Comparison of ENCODE assay signal across 12 cellular contexts in the genomic region with DNA sequence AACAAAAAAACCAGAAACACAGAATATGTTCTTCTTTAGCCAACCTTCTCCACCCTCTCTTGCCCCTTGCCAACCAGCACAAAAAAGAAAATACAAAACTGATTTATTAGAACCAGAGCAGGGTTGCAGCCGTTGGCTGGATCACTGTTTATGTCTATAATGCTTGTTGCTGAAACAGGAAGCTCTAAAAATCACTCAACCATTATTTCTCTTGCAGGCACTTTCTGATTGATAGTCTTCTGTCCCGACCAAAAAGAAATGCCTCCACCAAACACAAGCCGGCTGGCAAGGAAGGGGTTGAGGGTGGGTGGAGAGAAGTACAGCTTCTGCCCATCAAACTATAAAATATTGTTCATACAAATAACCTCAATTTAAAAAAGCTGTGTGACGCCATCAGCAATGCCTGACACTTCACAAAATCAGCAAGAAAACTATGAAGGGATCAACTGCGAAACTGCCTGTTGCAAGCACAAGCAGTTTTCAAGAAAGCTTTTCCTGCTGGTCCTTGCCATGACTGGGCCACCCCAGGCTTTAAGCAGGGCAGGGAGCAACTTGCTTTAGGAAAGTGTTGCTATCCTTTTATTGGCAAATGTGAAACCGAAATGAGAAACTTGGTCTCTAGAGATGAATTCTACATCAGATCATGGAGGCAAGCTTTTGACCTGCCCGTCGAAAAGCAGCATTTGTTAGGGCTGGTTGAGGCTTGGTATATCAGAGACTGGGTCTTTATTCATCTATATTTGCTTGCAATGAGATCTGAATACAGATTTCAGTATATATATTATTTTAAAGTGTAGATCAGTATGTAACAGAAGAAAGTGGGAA.
DNase-seq lines count a peak whose midpoint lies in the region; ATAC-seq, FAIRE-seq and TF ChIP-seq lines count a peak whose summit lies in the region.
"Had no signal": no experiment of that assay in that cellular context is flagged by ENCODE, and none has a peak within 500 bp of the region (broad histone marks: within the 10 kb centered on the region; RNA-seq: fewer than 3 reads in every experiment).

No MANE protein-coding gene starts in this region.

- H3K4me2 ChIP-seq in hepatocyte, result no peak overlapping the region

- H3K36me3 Mint-ChIP-seq in activated T-helper 1 cell treated with anti-CD3 and anti-CD28 coated beads, Interleukin-12 subunit alpha, Interleukin-12 subunit beta, Interleukin-2, Interleukin-4 antibody, amounts not matched to agents 30 ng/mL and 10 ng/mL and 1 ng/mL, durations not matched to agents 14 hours and 24 hours and 36 hours (ENCODE audit: low read depth), result peaks cover 63% of the 10 kb centered on the region

- DNase-seq in hepatocyte (ENCODE audit: low spot score), result no peak
- no peak for DNase-seq in kidney
- DNase-seq in RKO (ENCODE audit: low spot score), result no peak
- no peak for DNase-seq in activated T-helper 1 cell treated with anti-CD3 and anti-CD28 coated beads, Interleukin-12 subunit alpha, Interleukin-12 subunit beta, Interleukin-2, Interleukin-4 antibody, amounts not matched to agents 30 ng/mL and 10 ng/mL and 1 ng/mL, durations not matched to agents 14 hours and 24 hours and 36 hours (ENCODE audit: low spot score)
- DNase-seq: islet precursor cell; NCI-H510A; stimulated activated naive CD4-positive, alpha-beta T cell had no signal

- H3K9me3 Mint-ChIP-seq in activated T-helper 1 cell treated with anti-CD3 and anti-CD28 coated beads, Interleukin-12 subunit alpha, Interleukin-12 subunit beta, Interleukin-2, Interleukin-4 antibody, amounts not matched to agents 30 ng/mL and 10 ng/mL and 1 ng/mL, durations not matched to agents 14 hours and 24 hours and 36 hours, result no peaks in the 10 kb centered on the region

- H3K4me3 ChIP-seq in ACC112 (ENCODE audit: low read depth, low read length) (no peak overlapping the region), hepatocyte (no peak overlapping the region), kidney (ENCODE audit: low read length in 2 of 2) (no peak overlapping the region)

- H3K79me2 ChIP-seq in ACC112 (ENCODE audit: control insufficient read depth, insufficient read depth, low read length, unreplicated experiment) (peaks cover 93% of the 10 kb centered on the region), hepatocyte (peaks cover 63% of the 10 kb centered on the region)

- H3K27me3 ChIP-seq in ACC112 (ENCODE audit: insufficient read depth, low read length) (no peaks in the 10 kb centered on the region), hepatocyte (no peaks in the 10 kb centered on the region)

- intact Hi-C loops in kidney (cut with DNase I), result no loop called here
- intact Hi-C loops in activated T-helper 1 cell treated with anti-CD3 and anti-CD28 coated beads, Interleukin-12 subunit alpha, Interleukin-12 subunit beta, Interleukin-2, Interleukin-4 antibody, amounts not matched to agents 30 ng/mL and 10 ng/mL and 1 ng/mL, durations not matched to agents 14 hours and 24 hours and 36 hours (cut with micrococcal nuclease), result no loop called here

- H3K36me3 ChIP-seq in ACC112 (ENCODE audit: insufficient read depth, low read length) (peaks cover 70% of the 10 kb centered on the region), hepatocyte (replicated peaks; ENCODE audit: insufficient read depth, low read depth) (no peaks in the 10 kb centered on the region), kidney (ENCODE audit: control insufficient read depth in 1 of 2, insufficient read depth in 2 of 2, low read length in 2 of 2) (no peaks in the 10 kb centered on the region)

- ATAC-seq in GM18867 (IDR thresholded peaks at IDR 0.05; ENCODE audit: unreplicated experiment) (peak; percentile 72), HG03354 (IDR thresholded peaks at IDR 0.05; ENCODE audit: poor library complexity, severe bottlenecking, unreplicated experiment) (peak; percentile 84), GM19035 (IDR thresholded peaks at IDR 0.05; ENCODE audit: unreplicated experiment) (no peak)

- no peaks in the 10 kb centered on the region for H3K27me3 Mint-ChIP-seq in activated T-helper 1 cell treated with anti-CD3 and anti-CD28 coated beads, Interleukin-12 subunit alpha, Interleukin-12 subunit beta, Interleukin-2, Interleukin-4 antibody, amounts not matched to agents 30 ng/mL and 10 ng/mL and 1 ng/mL, durations not matched to agents 14 hours and 24 hours and 36 hours (ENCODE audit: insufficient read depth)

- no peak for FAIRE-seq in kidney (lab: Jason Lieb, UNC)
- FAIRE-seq: TTC549 had no signal

- H3K4me1 ChIP-seq in ACC112 (ENCODE audit: control insufficient read depth, insufficient read depth, low read length, unreplicated experiment) (peaks cover 53% of the 10 kb centered on the region), hepatocyte (ENCODE audit: insufficient read depth) (peaks cover 27% of the 10 kb centered on the region), kidney (ENCODE audit: control insufficient read depth in 1 of 2, insufficient read depth in 1 of 2, low read depth in 1 of 2, low read length in 2 of 2) (peaks cover 0 to 4% of the 10 kb centered on the region in 2 donors)

- H3K9ac ChIP-seq in kidney (ENCODE audit: low read length in 2 of 2), result no peak overlapping the region

- no peaks in the 10 kb centered on the region for H3K9me2 ChIP-seq in hepatocyte (replicated peaks; ENCODE audit: insufficient read depth)

- no peak overlapping the region for H3K27ac Mint-ChIP-seq in activated T-helper 1 cell treated with anti-CD3 and anti-CD28 coated beads, Interleukin-12 subunit alpha, Interleukin-12 subunit beta, Interleukin-2, Interleukin-4 antibody, amounts not matched to agents 30 ng/mL and 10 ng/mL and 1 ng/mL, durations not matched to agents 14 hours and 24 hours and 36 hours

- H2AFZ ChIP-seq in ACC112 (ENCODE audit: low read length, unreplicated experiment) (no peak overlapping the region), hepatocyte (no peak overlapping the region)

- TF ChIP-seq CTCF in hepatocyte (IDR thresholded peaks at IDR 0.05; ENCODE audit: poor library complexity) (no peak), kidney (IDR thresholded peaks at IDR 0.05; ENCODE audit: borderline replicate concordance, extremely low read depth, insufficient read depth) (no peak)

- WGBS in hepatocyte (ENCODE audit: low lambda C conversion rate, missing lambda C conversion rate), result 74% methylated on average over 8 of the region's 8 CpGs

- no peak overlapping the region for H3K4me3 Mint-ChIP-seq in activated T-helper 1 cell treated with anti-CD3 and anti-CD28 coated beads, Interleukin-12 subunit alpha, Interleukin-12 subunit beta, Interleukin-2, Interleukin-4 antibody, amounts not matched to agents 30 ng/mL and 10 ng/mL and 1 ng/mL, durations not matched to agents 14 hours and 24 hours and 36 hours

- H3K27ac ChIP-seq in ACC112 (ENCODE audit: low read depth, low read length) (peak overlapping the region; percentile 21; the same call in 1 of the 2 replicates), hepatocyte (peak overlapping the region; percentile 35), kidney (ENCODE audit: low read depth in 2 of 2, low read length in 2 of 2) (peak overlapping the region in 1 of 2 donors; percentile 23)

- H3K4me1 Mint-ChIP-seq in activated T-helper 1 cell treated with anti-CD3 and anti-CD28 coated beads, Interleukin-12 subunit alpha, Interleukin-12 subunit beta, Interleukin-2, Interleukin-4 antibody, amounts not matched to agents 30 ng/mL and 10 ng/mL and 1 ng/mL, durations not matched to agents 14 hours and 24 hours and 36 hours (ENCODE audit: low read depth), result peaks cover 48% of the 10 kb centered on the region

- H4K20me1 ChIP-seq in hepatocyte (ENCODE audit: insufficient read depth, poor library complexity, severe bottlenecking), result no peaks in the 10 kb centered on the region

- H3K9me3 ChIP-seq in hepatocyte (ENCODE audit: low read depth) (no peaks in the 10 kb centered on the region), kidney (ENCODE audit: control insufficient read depth in 1 of 2, low read length in 2 of 2) (no peaks in the 10 kb centered on the region)
